9 cellular contexts compared by ENCODE assay signal in the genomic region with DNA sequence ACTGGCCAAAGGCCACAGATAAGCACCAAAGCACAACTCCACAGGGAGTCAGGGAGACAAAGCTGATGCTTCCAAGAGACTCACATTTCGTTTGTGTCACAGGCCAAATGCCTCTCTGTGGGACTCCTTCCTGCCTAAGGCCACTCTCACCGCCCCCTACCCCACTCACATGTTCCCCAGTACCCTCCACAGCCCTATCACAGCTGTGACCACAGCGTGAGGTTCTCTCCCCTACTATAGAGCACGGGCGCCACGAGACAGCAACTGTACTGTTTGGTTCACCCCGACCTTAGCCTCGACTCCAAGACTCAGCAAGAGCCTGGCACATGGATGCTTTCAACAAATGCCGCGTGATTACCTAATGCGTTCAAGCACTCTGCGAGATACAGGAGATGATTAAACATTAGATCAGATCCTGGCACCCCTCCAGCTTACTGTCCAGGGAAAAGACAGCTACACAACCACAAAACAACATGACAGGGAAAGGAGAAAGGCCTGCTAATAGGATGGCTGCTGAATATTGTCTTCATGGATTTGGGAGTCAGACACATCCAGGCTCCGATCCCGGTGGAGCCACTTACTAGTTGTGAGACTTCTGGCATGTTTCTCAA.
DNase-seq lines count a peak whose midpoint lies in the region; ATAC-seq, FAIRE-seq and TF ChIP-seq lines count a peak whose summit lies in the region.
"Had no signal": no experiment of that assay in that cellular context is flagged by ENCODE, and none has a peak within 500 bp of the region (broad histone marks: within the 10 kb centered on the region; RNA-seq: fewer than 3 reads in every experiment).

No MANE protein-coding gene starts in this region.

- ATAC-seq in IMR-90 (ENCODE audit: low read depth), result peak; percentile 92
- ATAC-seq in omental fat pad (ENCODE audit: low FRiP score), result no peak
- ATAC-seq in HG02759 (IDR thresholded peaks at IDR 0.05; ENCODE audit: unreplicated experiment), result no peak

- H2BK120ac ChIP-seq in IMR-90 (ENCODE audit: low read depth, low read length), result peak overlapping the region; percentile 77

- peak overlapping the region; percentile 68 for H3K4ac ChIP-seq in IMR-90 (ENCODE audit: low read depth, low read length)

- H2BK20ac ChIP-seq in IMR-90 (ENCODE audit: low read depth, low read length), result peak overlapping the region; percentile 27; the same call in 1 of the 2 replicates

- H3K56ac ChIP-seq in IMR-90 (ENCODE audit: extremely low read depth, insufficient read depth, low read length), result no peak overlapping the region

- 67% methylated on average over 1 of the region's 14 CpGs; no CpG with 5 or more reads in 1 of the 2 experiments for WGBS in IMR-90 (ENCODE audit: extremely low coverage in 2 of 2, insufficient read length in 1 of 2), 2 experiments

- peak; percentile 23 for TF ChIP-seq RAD21 in IMR-90 (IDR thresholded peaks at IDR 0.05; ENCODE audit: low read length)

- H3K9me1 ChIP-seq in IMR-90 (ENCODE audit: insufficient read depth, low read length), result peaks cover 13% of the 10 kb centered on the region

- H2AK5ac ChIP-seq in IMR-90 (ENCODE audit: low read depth, low read length), result peak overlapping the region; percentile 92

- H3K9me3 ChIP-seq in IMR-90 (ENCODE audit: control insufficient read depth, insufficient read depth, low read length) (no peaks in the 10 kb centered on the region), adipocyte (ENCODE audit: control insufficient read depth, low read length) (no peaks in the 10 kb centered on the region)

- peak overlapping the region; percentile 34; the same call in 1 of the 3 replicates for H2BK15ac ChIP-seq in IMR-90 (ENCODE audit: low read depth, low read length)

- H3K27ac ChIP-seq in IMR-90 (ENCODE audit: insufficient read depth, low read length), result peak overlapping the region; percentile 49

- intact Hi-C loops in IMR-90 (cut with micrococcal nuclease), result no loop called here

- peak overlapping the region; percentile 61 for H2AK9ac ChIP-seq in IMR-90 (replicated peaks; ENCODE audit: low read depth, low read length, poor library complexity)

- dilution Hi-C loops in IMR-90 (cut with HindIII; ENCODE audit: low sequenced_read_pairs, unreplicated experiment), result no loop called here

- H3K4me3 ChIP-seq in IMR-90 (ENCODE audit: insufficient read depth, low read depth, low read length), result no peak overlapping the region
- no peak overlapping the region for H3K4me3 ChIP-seq in adipocyte (ENCODE audit: low read length)
- H3K4me3 ChIP-seq: skin epidermis had no signal

- H3K4me1 ChIP-seq in IMR-90 (ENCODE audit: control insufficient read depth, insufficient read depth, low read length) (peaks cover 9% of the 10 kb centered on the region), adipocyte (ENCODE audit: control insufficient read depth, insufficient read depth, low read length) (peaks cover 12% of the 10 kb centered on the region)

- H3K79me1 ChIP-seq in IMR-90 (ENCODE audit: low read depth in 1 of 2, low read length in 2 of 2), result peaks cover 10% of the 10 kb centered on the region in 2 experiments; a peak in 3 of 4 replicates

- no peak for FAIRE-seq in GM12892 (lab: Jason Lieb, UNC)

- H3K23ac ChIP-seq in IMR-90 (ENCODE audit: low read depth, low read length), result no peak overlapping the region; the same call in 1 of the 2 replicates

- peak overlapping the region; percentile 31 for H4K5ac ChIP-seq in IMR-90 (ENCODE audit: low read depth, low read length)

- no peaks in the 10 kb centered on the region for H4K20me1 ChIP-seq in IMR-90 (ENCODE audit: insufficient read depth, low read length)

- H2AFZ ChIP-seq in IMR-90 (replicated peaks; ENCODE audit: low read length, poor library complexity), result peak overlapping the region; percentile 78

- POLR2A ChIA-PET in IMR-90 (lab: Charles Lee; ENCODE audit: unreplicated experiment), result no interaction called here

- TF ChIP-seq POLR2A in IMR-90 (IDR thresholded peaks at IDR 0.05; ENCODE audit: low read depth, low read length), result no peak
- no peak for TF ChIP-seq POLR2A in GM12892 (IDR thresholded peaks at IDR 0.05; ENCODE audit: low read depth, low read length)

- H4K8ac ChIP-seq in IMR-90 (ENCODE audit: low read depth in 2 of 2, low read length in 2 of 2), result peak overlapping the region; percentile 0 to 68; a peak in 3 of 4 replicates

- H3K4me2 ChIP-seq in IMR-90 (ENCODE audit: low read depth, low read length), result peak overlapping the region; percentile 11; the same call in 1 of the 2 replicates

- peaks cover 8% of the 10 kb centered on the region for H3K36me3 ChIP-seq in IMR-90 (ENCODE audit: control insufficient read depth, insufficient read depth, low read length)
- H3K36me3 ChIP-seq in adipocyte (ENCODE audit: control insufficient read depth, insufficient read depth, low read length, severe bottlenecking), result peaks cover 23% of the 10 kb centered on the region

- H4K91ac ChIP-seq in IMR-90 (ENCODE audit: insufficient read depth, low read depth, low read length), result peak overlapping the region; percentile 53

- H3K27me3 ChIP-seq in IMR-90 (ENCODE audit: control insufficient read depth, insufficient read depth, low read length), result no peaks in the 10 kb centered on the region
- H3K27me3 ChIP-seq in adipocyte (replicated peaks; ENCODE audit: control insufficient read depth, insufficient read depth, low read length), result no peaks in the 10 kb centered on the region

- peak overlapping the region; percentile 55 for H3K18ac ChIP-seq in IMR-90 (ENCODE audit: low read depth, low read length)

- H3K9ac ChIP-seq in IMR-90 (ENCODE audit: low read depth, low read length), result no peak overlapping the region
- H3K9ac ChIP-seq in adipocyte (ENCODE audit: low read length), result no peak overlapping the region

- CTCF ChIA-PET in IMR-90 (lab: Yijun Ruan, JAX), result no interaction called here

- H2BK5ac ChIP-seq in IMR-90 (ENCODE audit: low read depth, low read length, poor library complexity, severe bottlenecking), result peak overlapping the region; percentile 57

- in situ Hi-C loops in IMR-90 (cut with MboI; ENCODE audit: low sequenced_read_pairs), result loop anchor here (10.0 kb wide), 1 partner anchor 106 kb away; the partner anchor contains the start of gene AGPAT4

- TF ChIP-seq CTCF in IMR-90 (conservative IDR thresholded peaks at IDR 0.05; ENCODE audit: low read depth, low read length), result no peak
- no peak for TF ChIP-seq CTCF in omental fat pad (IDR thresholded peaks at IDR 0.05)

- no TSS peak for BruUV-seq in IMR-90 (replicated peaks; lab: Mats Ljungman, UMichigan)

- peak overlapping the region; percentile 58 for H3K14ac ChIP-seq in IMR-90 (replicated peaks; ENCODE audit: low read depth, low read length)

- DNase-seq in AG08396 (ENCODE audit: low spot score) (peak; percentile 78), IMR-90 (peak; percentile 99), adipocyte (ENCODE audit: low read depth) (peak; percentile 74), iPS-NIHi7 (ENCODE audit: extremely low spot score) (peak; percentile 65), GM12892 (ENCODE audit: insufficient read length) (no peak), GF-D8 (lab: John Stamatoyannopoulos, UW) (no peak), omental fat pad (ENCODE audit: low spot score) (no peak)

TF ChIP-seq in IMR-90, 13 proteins besides CTCF, POLR2A, EP300 and RAD21:
- TF ChIP-seq SMC3 (IDR thresholded peaks at IDR 0.05; ENCODE audit: low read depth, low read length) (no peak), NFE2L2 (IDR thresholded peaks at IDR 0.05; ENCODE audit: low read depth, low read length) (peak; percentile 43; the same call in 1 of the 2 replicates), MXI1 (IDR thresholded peaks at IDR 0.05; ENCODE audit: borderline replicate concordance, low read depth, low read length) (no peak), FOS (IDR thresholded peaks at IDR 0.05; ENCODE audit: low read depth, low read length) (peak; percentile 22; the same call in 1 of the 2 replicates), RFX5 (IDR thresholded peaks at IDR 0.05; ENCODE audit: low read depth, low read length) (no peak), BHLHE40 (IDR thresholded peaks at IDR 0.05; ENCODE audit: low read depth, low read length) (peak; percentile 71; the same call in 1 of the 2 replicates), MAFK (IDR thresholded peaks at IDR 0.05; ENCODE audit: low read depth, low read length) (no peak), CEBPB (IDR thresholded peaks at IDR 0.05; ENCODE audit: low read depth, low read length) (peak; percentile 80)
- TF ChIP-seq, protein P1, sequence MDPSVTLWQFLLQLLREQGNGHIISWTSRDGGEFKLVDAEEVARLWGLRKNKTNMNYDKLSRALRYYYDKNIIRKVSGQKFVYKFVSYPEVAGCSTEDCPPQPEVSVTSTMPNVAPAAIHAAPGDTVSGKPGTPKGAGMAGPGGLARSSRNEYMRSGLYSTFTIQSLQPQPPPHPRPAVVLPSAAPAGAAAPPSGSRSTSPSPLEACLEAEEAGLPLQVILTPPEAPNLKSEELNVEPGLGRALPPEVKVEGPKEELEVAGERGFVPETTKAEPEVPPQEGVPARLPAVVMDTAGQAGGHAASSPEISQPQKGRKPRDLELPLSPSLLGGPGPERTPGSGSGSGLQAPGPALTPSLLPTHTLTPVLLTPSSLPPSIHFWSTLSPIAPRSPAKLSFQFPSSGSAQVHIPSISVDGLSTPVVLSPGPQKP (IDR thresholded peaks at IDR 0.05; ENCODE audit: borderline replicate concordance, low read depth, low read length), result no peak
- TF ChIP-seq, protein P2, sequence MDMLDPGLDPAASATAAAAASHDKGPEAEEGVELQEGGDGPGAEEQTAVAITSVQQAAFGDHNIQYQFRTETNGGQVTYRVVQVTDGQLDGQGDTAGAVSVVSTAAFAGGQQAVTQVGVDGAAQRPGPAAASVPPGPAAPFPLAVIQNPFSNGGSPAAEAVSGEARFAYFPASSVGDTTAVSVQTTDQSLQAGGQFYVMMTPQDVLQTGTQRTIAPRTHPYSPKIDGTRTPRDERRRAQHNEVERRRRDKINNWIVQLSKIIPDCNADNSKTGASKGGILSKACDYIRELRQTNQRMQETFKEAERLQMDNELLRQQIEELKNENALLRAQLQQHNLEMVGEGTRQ (IDR thresholded peaks at IDR 0.05; ENCODE audit: low read depth, low read length), result peak; percentile 55; the same call in 1 of the 2 replicates

Comparison
In these comparisons a context has a peak if more than half of its experiments do, and no peak if none do; other contexts are left out.
1. DNase-seq: peak in AG08396 (single experiment), IMR-90 (single experiment), adipocyte (single experiment) and iPS-NIHi7 (single experiment); none in GM12892 (single experiment), GF-D8 (single experiment) and omental fat pad (single experiment).